ENCODE assay signal across 2 cellular contexts in genomic region chr12:123634142-123634561, GRCh38.
TF ChIP-seq lines count a peak whose summit lies in the region.

No MANE protein-coding gene starts in this region.

TF ChIP-seq in A549, 52 proteins besides CTCF, POLR2A, EP300 and RAD21:
- TF ChIP-seq PHF8 (IDR thresholded peaks at IDR 0.05; ENCODE audit: borderline replicate concordance, low read depth) (peak; percentile 14; the same call in 1 of the 2 replicates), MAFK (IDR thresholded peaks at IDR 0.05; ENCODE audit: partially characterized antibody) (no peak), ZC3H11A (IDR thresholded peaks at IDR 0.05) (no peak), HMGXB4 (CRISPR knock-in tag; IDR thresholded peaks at IDR 0.05; ENCODE audit: borderline replicate concordance) (no peak), ELK1 (IDR thresholded peaks at IDR 0.05; ENCODE audit: low read depth, low read length) (no peak), FOSB (CRISPR knock-in tag; IDR thresholded peaks at IDR 0.05) (0 out of 2 replicates have a peak, but pooled peaks have one; percentile 15), EHMT2 (IDR thresholded peaks at IDR 0.05; ENCODE audit: low read depth) (no peak), REST (IDR thresholded peaks at IDR 0.05) (no peak), SREBF2 (IDR thresholded peaks at IDR 0.05) (no peak), HOXB13 (CRISPR knock-in tag; IDR thresholded peaks at IDR 0.05; ENCODE audit: low read depth) (no peak), JUN (IDR thresholded peaks at IDR 0.05) (no peak), HES2 (IDR thresholded peaks at IDR 0.05) (no peak), PBX3 (IDR thresholded peaks at IDR 0.05) (no peak), MYC (IDR thresholded peaks at IDR 0.05; ENCODE audit: borderline replicate concordance, low read length) (no peak)

TF ChIP-seq in GM12878, 131 proteins besides CTCF, POLR2A, EP300 and RAD21:
- peak; percentile 68 for TF ChIP-seq YY1 (IDR thresholded peaks at IDR 0.05; ENCODE audit: low read depth, low read length)
- 0 out of 4 replicates have a peak, but pooled peaks of 1 of the 2 experiments have one; percentile 9 for TF ChIP-seq IKZF2 (IDR thresholded peaks at IDR 0.05)
- peak; percentile 1 for TF ChIP-seq SKIL (IDR thresholded peaks at IDR 0.05; ENCODE audit: low read depth, poor library complexity, severe bottlenecking)
- TF ChIP-seq MEF2B (IDR thresholded peaks at IDR 0.05; ENCODE audit: partially characterized antibody, poor library complexity, severe bottlenecking): no peak
